8 cellular contexts compared by ENCODE assay signal in the genomic region with DNA sequence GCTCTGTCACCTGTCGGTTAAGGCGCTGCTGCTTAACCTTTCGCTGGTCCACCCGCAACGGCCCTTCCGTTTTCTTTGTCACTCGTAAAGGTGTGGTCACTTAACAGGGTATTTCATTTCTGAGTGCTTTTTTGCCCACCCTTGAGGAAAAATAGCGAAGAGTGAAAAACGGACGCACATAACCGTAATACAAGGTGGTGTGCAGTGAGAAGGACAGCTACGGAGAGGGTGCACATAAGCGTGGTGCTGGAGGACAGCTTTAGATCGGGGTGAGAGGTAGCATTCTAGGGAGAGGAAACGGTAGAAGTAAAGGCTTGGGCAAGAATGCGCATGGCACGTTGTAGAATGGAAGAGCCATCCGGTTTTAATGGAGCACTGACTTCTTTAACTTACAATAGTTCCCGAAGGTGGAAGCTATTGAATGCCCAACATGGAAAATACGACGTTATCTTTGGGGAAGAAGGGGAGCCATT. TPM values are rescaled to one million over a fixed set of nuclear protein-coding genes. Genes with fewer than 3 reads are reported as not detected.
A peak's percentile ranks its signal among the peaks of the same experiment; 100 is the strongest.
DNase-seq lines count a peak whose midpoint lies in the region; ATAC-seq and TF ChIP-seq lines count a peak whose summit lies in the region.

No MANE protein-coding gene starts in this region.

- H3K79me2 ChIP-seq in hepatocyte (peaks cover 75% of the 10 kb centered on the region), smooth muscle cell (ENCODE audit: low read depth) (peaks cover 63% of the 10 kb centered on the region)

- H3K4me1 ChIP-seq in left ventricle myocardium inferior = peaks cover 48% of the 10 kb centered on the region
- H3K4me1 ChIP-seq in HUES64 (ENCODE audit: insufficient read depth, low read length) = peaks cover 15% of the 10 kb centered on the region
- peaks cover 15% of the 10 kb centered on the region for H3K4me1 ChIP-seq in hepatocyte (ENCODE audit: insufficient read depth)
- peaks cover 11% of the 10 kb centered on the region for H3K4me1 ChIP-seq in smooth muscle cell (ENCODE audit: low read depth)

- intact Hi-C loops in left ventricle myocardium inferior (cut with micrococcal nuclease) = no loop called here
- intact Hi-C loops in Right ventricle myocardium superior (cut with DNase I) = no loop called here
- intact Hi-C loops in activated T-helper 1 cell treated with anti-CD3 and anti-CD28 coated beads, Interleukin-12 subunit alpha, Interleukin-12 subunit beta, Interleukin-2, Interleukin-4 antibody, amounts not matched to agents 30 ng/mL and 10 ng/mL and 1 ng/mL, durations not matched to agents 14 hours and 24 hours and 36 hours (cut with micrococcal nuclease) = loop anchor here (1.0 to 10.0 kb wide), 7 partner anchors 33 to 1796 kb away; a partner anchor contains a TSS

- H3K27me3 Mint-ChIP-seq in activated T-helper 1 cell treated with anti-CD3 and anti-CD28 coated beads, Interleukin-12 subunit alpha, Interleukin-12 subunit beta, Interleukin-2, Interleukin-4 antibody, amounts not matched to agents 30 ng/mL and 10 ng/mL and 1 ng/mL, durations not matched to agents 14 hours and 24 hours and 36 hours (ENCODE audit: insufficient read depth) = no peaks in the 10 kb centered on the region

- peak overlapping the region; percentile 85 for H3K4me2 ChIP-seq in hepatocyte
- peak overlapping the region; percentile 93 for H3K4me2 ChIP-seq in smooth muscle cell

- WGBS in HUES64 = under 1% methylated on average over 21 of the region's 21 CpGs
- 2% methylated on average over 21 of the region's 21 CpGs for WGBS in hepatocyte (ENCODE audit: low lambda C conversion rate, missing lambda C conversion rate)
- WGBS in smooth muscle cell (ENCODE audit: low lambda C conversion rate) = 0% methylated on average over 21 of the region's 21 CpGs

- H3K9ac ChIP-seq in HUES64 (ENCODE audit: low read depth, low read length) (peak overlapping the region; percentile 98), smooth muscle cell (ENCODE audit: low read depth) (peak overlapping the region; percentile 99)

- peaks cover 54% of the 10 kb centered on the region for H3K4me1 Mint-ChIP-seq in activated T-helper 1 cell treated with anti-CD3 and anti-CD28 coated beads, Interleukin-12 subunit alpha, Interleukin-12 subunit beta, Interleukin-2, Interleukin-4 antibody, amounts not matched to agents 30 ng/mL and 10 ng/mL and 1 ng/mL, durations not matched to agents 14 hours and 24 hours and 36 hours (ENCODE audit: low read depth)

- peaks cover 26% of the 10 kb centered on the region for H3K36me3 Mint-ChIP-seq in activated T-helper 1 cell treated with anti-CD3 and anti-CD28 coated beads, Interleukin-12 subunit alpha, Interleukin-12 subunit beta, Interleukin-2, Interleukin-4 antibody, amounts not matched to agents 30 ng/mL and 10 ng/mL and 1 ng/mL, durations not matched to agents 14 hours and 24 hours and 36 hours (ENCODE audit: low read depth)

- H3K27ac Mint-ChIP-seq in activated T-helper 1 cell treated with anti-CD3 and anti-CD28 coated beads, Interleukin-12 subunit alpha, Interleukin-12 subunit beta, Interleukin-2, Interleukin-4 antibody, amounts not matched to agents 30 ng/mL and 10 ng/mL and 1 ng/mL, durations not matched to agents 14 hours and 24 hours and 36 hours = peak overlapping the region; percentile 71

- H3K27me3 ChIP-seq in left ventricle myocardium inferior (ENCODE audit: low read depth) (no peaks in the 10 kb centered on the region), HUES64 (ENCODE audit: insufficient read depth, low read length) (no peaks in the 10 kb centered on the region), hepatocyte (no peaks in the 10 kb centered on the region), smooth muscle cell (ENCODE audit: low read depth) (no peaks in the 10 kb centered on the region)

- ATAC-seq in Right ventricle myocardium superior (ENCODE audit: poor library complexity) (no peak), GM18868 (IDR thresholded peaks at IDR 0.05; ENCODE audit: unreplicated experiment) (no peak), HG03565 (IDR thresholded peaks at IDR 0.05; ENCODE audit: unreplicated experiment) (no peak)

- H3K36me3 ChIP-seq in left ventricle myocardium inferior = peaks cover 15% of the 10 kb centered on the region
- peaks cover 40% of the 10 kb centered on the region for H3K36me3 ChIP-seq in HUES64 (ENCODE audit: insufficient read depth, low read length)
- H3K36me3 ChIP-seq in hepatocyte (replicated peaks; ENCODE audit: insufficient read depth, low read depth) = no peaks in the 10 kb centered on the region
- no peaks in the 10 kb centered on the region for H3K36me3 ChIP-seq in smooth muscle cell (ENCODE audit: low read depth)

- H4K20me1 ChIP-seq in hepatocyte (ENCODE audit: insufficient read depth, poor library complexity, severe bottlenecking) = peaks cover 50% of the 10 kb centered on the region
- peaks cover 54% of the 10 kb centered on the region for H4K20me1 ChIP-seq in smooth muscle cell (ENCODE audit: low read depth)

- H3K9me3 ChIP-seq in left ventricle myocardium inferior (replicated peaks) (no peaks in the 10 kb centered on the region), HUES64 (ENCODE audit: insufficient read depth, low read depth, low read length) (no peaks in the 10 kb centered on the region), hepatocyte (ENCODE audit: low read depth) (no peaks in the 10 kb centered on the region), smooth muscle cell (replicated peaks; ENCODE audit: low read depth) (no peaks in the 10 kb centered on the region)

- TF ChIP-seq CTCF in left ventricle myocardium inferior (IDR thresholded peaks at IDR 0.05; ENCODE audit: borderline replicate concordance) = no peak
- TF ChIP-seq CTCF in hepatocyte (IDR thresholded peaks at IDR 0.05; ENCODE audit: poor library complexity) = no peak
- TF ChIP-seq CTCF in smooth muscle cell (IDR thresholded peaks at IDR 0.05; ENCODE audit: borderline replicate concordance, insufficient read depth, poor library complexity, severe bottlenecking) = no peak

- H3K9me2 ChIP-seq in hepatocyte (replicated peaks; ENCODE audit: insufficient read depth) = no peaks in the 10 kb centered on the region

- H2AFZ ChIP-seq in hepatocyte (peak overlapping the region; percentile 48), smooth muscle cell (ENCODE audit: low read depth) (peak overlapping the region; percentile 84)

- DNase-seq in left ventricle myocardium inferior (no peak), Right ventricle myocardium superior (no peak), hepatocyte (ENCODE audit: low spot score) (no peak), smooth muscle cell (lab: John Stamatoyannopoulos, UW; ENCODE audit: unreplicated experiment) (no peak)
- DNase-seq in activated T-helper 1 cell treated with anti-CD3 and anti-CD28 coated beads, Interleukin-12 subunit alpha, Interleukin-12 subunit beta, Interleukin-2, Interleukin-4 antibody, amounts not matched to agents 30 ng/mL and 10 ng/mL and 1 ng/mL, durations not matched to agents 14 hours and 24 hours and 36 hours (ENCODE audit: low spot score) = peak; percentile 19

- no peaks in the 10 kb centered on the region for H3K9me3 Mint-ChIP-seq in activated T-helper 1 cell treated with anti-CD3 and anti-CD28 coated beads, Interleukin-12 subunit alpha, Interleukin-12 subunit beta, Interleukin-2, Interleukin-4 antibody, amounts not matched to agents 30 ng/mL and 10 ng/mL and 1 ng/mL, durations not matched to agents 14 hours and 24 hours and 36 hours

- peak overlapping the region; percentile 91 for H3K4me3 Mint-ChIP-seq in activated T-helper 1 cell treated with anti-CD3 and anti-CD28 coated beads, Interleukin-12 subunit alpha, Interleukin-12 subunit beta, Interleukin-2, Interleukin-4 antibody, amounts not matched to agents 30 ng/mL and 10 ng/mL and 1 ng/mL, durations not matched to agents 14 hours and 24 hours and 36 hours

- peak overlapping the region; percentile 99 for H3K4me3 ChIP-seq in left ventricle myocardium inferior
- peak overlapping the region; percentile 82 for H3K4me3 ChIP-seq in HUES64 (ENCODE audit: low read length)
- peak overlapping the region; percentile 78 for H3K4me3 ChIP-seq in hepatocyte
- H3K4me3 ChIP-seq in smooth muscle cell = peak overlapping the region; percentile 70

- H3F3A ChIP-seq in smooth muscle cell (ENCODE audit: low read depth) = no peaks in the 10 kb centered on the region

- H3K27ac ChIP-seq in left ventricle myocardium inferior (replicated peaks) = peak overlapping the region; percentile 98
- H3K27ac ChIP-seq in HUES64 (ENCODE audit: low read depth, low read length) = peak overlapping the region; percentile 92
- H3K27ac ChIP-seq in hepatocyte = peak overlapping the region; percentile 86
- H3K27ac ChIP-seq in smooth muscle cell (ENCODE audit: low read depth) = peak overlapping the region; percentile 98

RNA-seq across cellular contexts. Expression of a gene that starts 0.8 kb away (rescaled TPM):
- total RNA-seq in left ventricle myocardium inferior (93.2 TPM), Right ventricle myocardium superior (92.8 TPM), hepatocyte (282 and 288 TPM in 2 replicates), smooth muscle cell (188 and 198 TPM in 2 replicates)
- 505 TPM for polyA plus RNA-seq in HUES64 (2013, experiment 1 of 2)
- polyA plus RNA-seq in HUES64 (2013, experiment 2 of 2) = 454 TPM
- total RNA-seq in activated T-helper 1 cell treated with anti-CD3 and anti-CD28 coated beads, Interleukin-12 subunit alpha, Interleukin-12 subunit beta, Interleukin-2, Interleukin-4 antibody, amounts not matched to agents 30 ng/mL and 10 ng/mL and 1 ng/mL, durations not matched to agents 14 hours and 24 hours and 36 hours = 511 and 512 TPM in 2 replicates
- polyA plus RNA-seq in hepatocyte (182 and 203 TPM in 2 replicates), smooth muscle cell (146 and 172 TPM in 2 replicates)

RNA-seq across cellular contexts. Expression of a gene that starts 1.2 kb away (rescaled TPM):
- total RNA-seq in left ventricle myocardium inferior (18.0 TPM), Right ventricle myocardium superior (18.1 TPM), hepatocyte (32.3 and 33.8 TPM in 2 replicates), smooth muscle cell (15.8 and 20.1 TPM in 2 replicates)
- 10.6 TPM for polyA plus RNA-seq in HUES64 (2013, experiment 1 of 2)
- 11.5 TPM for polyA plus RNA-seq in HUES64 (2013, experiment 2 of 2)
- 25.1 and 30.4 TPM in 2 replicates for total RNA-seq in activated T-helper 1 cell treated with anti-CD3 and anti-CD28 coated beads, Interleukin-12 subunit alpha, Interleukin-12 subunit beta, Interleukin-2, Interleukin-4 antibody, amounts not matched to agents 30 ng/mL and 10 ng/mL and 1 ng/mL, durations not matched to agents 14 hours and 24 hours and 36 hours
- polyA plus RNA-seq in hepatocyte (10.3 and 12.3 TPM in 2 replicates), smooth muscle cell (6.9 and 9.8 TPM in 2 replicates)

RNA-seq across cellular contexts. Expression of a gene that starts 56.9 kb away (rescaled TPM):
- total RNA-seq in left ventricle myocardium inferior (50.4 TPM), Right ventricle myocardium superior (50.0 TPM), hepatocyte (15.5 and 20.8 TPM in 2 replicates), smooth muscle cell (6.3 and 11.4 TPM in 2 replicates)
- polyA plus RNA-seq in HUES64 (2013, experiment 1 of 2) = 21.1 TPM
- polyA plus RNA-seq in HUES64 (2013, experiment 2 of 2) = 24.5 TPM
- 0.20 and 0.29 TPM in 2 replicates for total RNA-seq in activated T-helper 1 cell treated with anti-CD3 and anti-CD28 coated beads, Interleukin-12 subunit alpha, Interleukin-12 subunit beta, Interleukin-2, Interleukin-4 antibody, amounts not matched to agents 30 ng/mL and 10 ng/mL and 1 ng/mL, durations not matched to agents 14 hours and 24 hours and 36 hours
- polyA plus RNA-seq in hepatocyte (16.7 and 24.1 TPM in 2 replicates), smooth muscle cell (12.0 and 12.1 TPM in 2 replicates)
